ENCODE assay signal across 32 cellular contexts in genomic region chr5:169127431-169127830, GRCh38.
"Had no signal": no experiment of that assay in that cellular context is flagged by ENCODE, and none has a peak within 500 bp of the region (broad histone marks: within the 10 kb centered on the region; RNA-seq: fewer than 3 reads in every experiment).

No MANE protein-coding gene starts in this region.

- H3K4me1 Mint-ChIP-seq: activated CD4-positive, alpha-beta T cell treated with anti-CD3 and anti-CD28 coated beads, Interleukin-2, amount 10 ng/mL, durations not matched to agents 24 days and 14 days; T-cell; T-helper 17 cell had no signal

- DNase-seq: activated CD4-positive, alpha-beta T cell treated with anti-CD3 and anti-CD28 coated beads for 1 hour; activated CD4-positive, alpha-beta T cell treated with anti-CD3 and anti-CD28 coated beads, Interleukin-2, amount 10 ng/mL, durations not matched to agents 24 days and 14 days; activated CD4-positive, alpha-beta T cell treated with anti-CD3 and anti-CD28 coated beads, Interleukin-2, amount 50 U/mL, for 4 hours; activated CD4-positive, CD25-positive, alpha-beta regulatory T cell; activated CD8-positive, alpha-beta T cell treated with anti-CD3 and anti-CD28 coated beads for 36 hours; activated gamma-delta T cell treated with Interleukin-2 at 50 U/mL for 16 hours; activated naive CD4-positive, alpha-beta T cell treated with anti-CD3 and anti-CD28 coated beads for 36 hours; activated T-cell treated with anti-CD3 and anti-CD28 coated beads, Interleukin-2, amount 50 U/mL, for 4 hours; adrenal gland; body of pancreas; caudate nucleus; cerebellar nuclear complex; NCI-H1048; NCI-H1105 treated with DMSO at 0.1 percent for 48 hours; NCI-H1436; NCI-H1694; NCI-H1930; NCI-H2081 treated with DMSO at 0.1 percent for 48 hours; NCI-H446 treated with DMSO at 0.1 percent for 48 hours; NK-92 treated with Interleukin-12 subunit alpha and Interleukin-12 subunit beta, amount 100 ng/mL, for 24 hours; PC-9; SIG-M5; T-cell; T-helper 17 cell had no signal

- H3K36me3 ChIP-seq: adrenal gland, breast epithelium had no signal

- H3K27ac ChIP-seq: adrenal gland, body of pancreas, breast epithelium, PC-9, RWPE1, VCaP had no signal

- H3K27me3 Mint-ChIP-seq: activated CD4-positive, alpha-beta T cell treated with anti-CD3 and anti-CD28 coated beads, Interleukin-2, amount 10 ng/mL, durations not matched to agents 24 days and 14 days; activated CD8-positive, alpha-beta T cell treated with anti-CD3 and anti-CD28 coated beads for 36 hours had no signal

- H3K27ac Mint-ChIP-seq: activated CD4-positive, alpha-beta T cell treated with anti-CD3 and anti-CD28 coated beads, Interleukin-2, amount 10 ng/mL, durations not matched to agents 24 days and 14 days; activated CD8-positive, alpha-beta T cell treated with anti-CD3 and anti-CD28 coated beads for 36 hours; activated naive CD4-positive, alpha-beta T cell treated with anti-CD3 and anti-CD28 coated beads for 36 hours; activated naive CD4-positive, alpha-beta T cell treated with anti-CD3 and anti-CD28 coated beads, Interleukin-2, amount 50 U/mL, for 72 hours; activated T-helper 1 cell treated with anti-CD3 and anti-CD28 coated beads, Interleukin-12 subunit alpha, Interleukin-12 subunit beta, Interleukin-2, Interleukin-4 antibody, amounts not matched to agents 30 ng/mL and 10 ng/mL and 1 ng/mL, durations not matched to agents 14 hours and 24 hours and 36 hours; T-cell; T-helper 17 cell had no signal

- ATAC-seq: activated CD8-positive, alpha-beta T cell treated with anti-CD3 and anti-CD28 coated beads for 36 hours; activated naive CD4-positive, alpha-beta T cell treated with anti-CD3 and anti-CD28 coated beads, Interleukin-2, amount 50 U/mL, for 72 hours; activated T-cell treated with anti-CD3 and anti-CD28 coated beads, Interleukin-2, amount 50 U/mL, for 4 hours; K562; Right ventricle myocardium inferior; SK-N-SH treated with all-trans-retinoic acid at 6 μM for 48 hours; T-cell; T-helper 17 cell had no signal

- H2AFZ ChIP-seq: PC-9 had no signal

- H3K27me3 ChIP-seq: adrenal gland, body of pancreas, breast epithelium had no signal

- H3K9me3 ChIP-seq: adrenal gland, body of pancreas had no signal

- H3K4me3 ChIP-seq: adrenal gland, body of pancreas, breast epithelium, K562, PC-9 had no signal

- H3K9me3 Mint-ChIP-seq: activated CD4-positive, alpha-beta T cell treated with anti-CD3 and anti-CD28 coated beads, Interleukin-2, amount 10 ng/mL, durations not matched to agents 24 days and 14 days; activated CD8-positive, alpha-beta T cell treated with anti-CD3 and anti-CD28 coated beads for 36 hours; activated naive CD4-positive, alpha-beta T cell treated with anti-CD3 and anti-CD28 coated beads for 36 hours; activated naive CD4-positive, alpha-beta T cell treated with anti-CD3 and anti-CD28 coated beads, Interleukin-2, amount 50 U/mL, for 72 hours; activated T-cell treated with anti-CD3 and anti-CD28 coated beads, Interleukin-2, amount 50 U/mL, for 4 hours; activated T-helper 1 cell treated with anti-CD3 and anti-CD28 coated beads, Interleukin-12 subunit alpha, Interleukin-12 subunit beta, Interleukin-2, Interleukin-4 antibody, amounts not matched to agents 30 ng/mL and 10 ng/mL and 1 ng/mL, durations not matched to agents 14 hours and 24 hours and 36 hours; T-cell had no signal

- H3K4me1 ChIP-seq: adrenal gland, breast epithelium had no signal

- H3K4me2 ChIP-seq: PC-9 had no signal

- H3K36me3 Mint-ChIP-seq: activated naive CD4-positive, alpha-beta T cell treated with anti-CD3 and anti-CD28 coated beads, Interleukin-2, amount 50 U/mL, for 72 hours; T-cell had no signal

- H3K4me3 Mint-ChIP-seq: activated CD4-positive, alpha-beta T cell treated with anti-CD3 and anti-CD28 coated beads, Interleukin-2, amount 10 ng/mL, durations not matched to agents 24 days and 14 days; activated CD8-positive, alpha-beta T cell treated with anti-CD3 and anti-CD28 coated beads for 36 hours; activated naive CD4-positive, alpha-beta T cell treated with anti-CD3 and anti-CD28 coated beads for 36 hours; activated T-cell treated with anti-CD3 and anti-CD28 coated beads, Interleukin-2, amount 50 U/mL, for 4 hours; activated T-helper 1 cell treated with anti-CD3 and anti-CD28 coated beads, Interleukin-12 subunit alpha, Interleukin-12 subunit beta, Interleukin-2, Interleukin-4 antibody, amounts not matched to agents 30 ng/mL and 10 ng/mL and 1 ng/mL, durations not matched to agents 14 hours and 24 hours and 36 hours; T-cell; T-helper 17 cell had no signal
